Comparison of ENCODE assay signal across 1 cellular context in the genomic region with DNA sequence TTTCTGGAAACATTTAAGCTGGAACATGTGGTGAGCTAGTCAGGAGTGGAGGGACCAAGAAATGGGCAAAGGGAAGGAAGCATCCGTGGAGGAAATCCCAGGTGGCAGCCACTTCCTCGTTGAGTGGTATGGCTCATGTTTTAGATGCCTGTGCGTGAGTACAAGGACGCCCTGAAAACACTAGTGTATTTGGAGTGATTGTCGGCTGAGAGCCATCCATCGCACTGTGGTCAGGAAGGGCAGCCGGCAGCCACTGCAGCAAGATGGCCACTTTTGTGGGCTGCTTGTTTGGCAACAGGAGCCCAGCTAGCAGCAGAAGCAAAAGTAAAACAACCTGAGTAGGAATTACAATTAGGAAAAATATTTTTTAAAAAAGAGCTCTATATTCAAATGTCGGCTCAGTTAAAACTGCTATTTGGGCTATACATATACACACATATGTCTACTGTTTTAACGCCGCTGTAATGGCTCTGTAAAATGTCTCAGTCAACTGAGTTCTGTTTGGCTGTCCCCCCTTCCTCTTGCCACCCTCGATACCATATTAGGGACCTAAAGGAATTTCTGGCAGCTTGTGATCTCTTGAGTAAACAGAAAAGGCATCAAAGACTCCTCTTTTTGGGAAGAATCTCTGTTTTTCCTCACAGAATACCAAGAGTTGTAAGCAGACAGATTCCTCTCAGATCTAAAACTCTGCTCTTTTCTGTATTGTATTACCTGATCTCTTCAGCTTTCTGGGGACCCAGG.
TF ChIP-seq lines count a peak whose summit lies in the region.

No MANE protein-coding gene starts in this region.

TF ChIP-seq in IMR-90, 13 proteins besides CTCF, POLR2A, EP300 and RAD21:
- no peak for TF ChIP-seq MAZ (IDR thresholded peaks at IDR 0.05; ENCODE audit: borderline replicate concordance, low read depth, low read length)
- TF ChIP-seq, protein P1, sequence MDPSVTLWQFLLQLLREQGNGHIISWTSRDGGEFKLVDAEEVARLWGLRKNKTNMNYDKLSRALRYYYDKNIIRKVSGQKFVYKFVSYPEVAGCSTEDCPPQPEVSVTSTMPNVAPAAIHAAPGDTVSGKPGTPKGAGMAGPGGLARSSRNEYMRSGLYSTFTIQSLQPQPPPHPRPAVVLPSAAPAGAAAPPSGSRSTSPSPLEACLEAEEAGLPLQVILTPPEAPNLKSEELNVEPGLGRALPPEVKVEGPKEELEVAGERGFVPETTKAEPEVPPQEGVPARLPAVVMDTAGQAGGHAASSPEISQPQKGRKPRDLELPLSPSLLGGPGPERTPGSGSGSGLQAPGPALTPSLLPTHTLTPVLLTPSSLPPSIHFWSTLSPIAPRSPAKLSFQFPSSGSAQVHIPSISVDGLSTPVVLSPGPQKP (IDR thresholded peaks at IDR 0.05; ENCODE audit: borderline replicate concordance, low read depth, low read length) = no peak
- TF ChIP-seq, protein P2, sequence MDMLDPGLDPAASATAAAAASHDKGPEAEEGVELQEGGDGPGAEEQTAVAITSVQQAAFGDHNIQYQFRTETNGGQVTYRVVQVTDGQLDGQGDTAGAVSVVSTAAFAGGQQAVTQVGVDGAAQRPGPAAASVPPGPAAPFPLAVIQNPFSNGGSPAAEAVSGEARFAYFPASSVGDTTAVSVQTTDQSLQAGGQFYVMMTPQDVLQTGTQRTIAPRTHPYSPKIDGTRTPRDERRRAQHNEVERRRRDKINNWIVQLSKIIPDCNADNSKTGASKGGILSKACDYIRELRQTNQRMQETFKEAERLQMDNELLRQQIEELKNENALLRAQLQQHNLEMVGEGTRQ (IDR thresholded peaks at IDR 0.05; ENCODE audit: low read depth, low read length) = no peak
- no peak for TF ChIP-seq MAFK (IDR thresholded peaks at IDR 0.05; ENCODE audit: low read depth, low read length)
